Comparison of ENCODE assay signal across 8 cellular contexts in genomic region chr16:67537636-67538591, GRCh38. TPM values are rescaled to one million over a fixed set of nuclear protein-coding genes. Genes with fewer than 3 reads are reported as not detected.
A peak's percentile ranks its signal among the peaks of the same experiment; 100 is the strongest.
DNase-seq lines count a peak whose midpoint lies in the region; ATAC-seq and TF ChIP-seq lines count a peak whose summit lies in the region.

No MANE protein-coding gene starts in this region.

- H3K4me1 ChIP-seq in OCI-LY1 (ENCODE audit: insufficient read depth, low read length, severe bottlenecking): peaks cover 30% of the 10 kb centered on the region

- H3K79me2 ChIP-seq in OCI-LY1 (ENCODE audit: insufficient read depth, low read length): no peaks in the 10 kb centered on the region

- no peaks in the 10 kb centered on the region for H3K9me3 ChIP-seq in OCI-LY1 (ENCODE audit: low read length)

- H3K4me3 Mint-ChIP-seq in activated naive CD4-positive, alpha-beta T cell treated with anti-CD3 and anti-CD28 coated beads, Interleukin-2, amount 10 ng/mL, durations not matched to agents 7 days and 5 days: peak overlapping the region; percentile 76
- peak overlapping the region; percentile 77 for H3K4me3 Mint-ChIP-seq in progenitor cell of endocrine pancreas (ENCODE audit: low read depth)

- peaks cover 10% of the 10 kb centered on the region; the same call in 1 of the 2 replicates for H3K27me3 ChIP-seq in OCI-LY1 (ENCODE audit: insufficient read depth, low read length)

- no peaks in the 10 kb centered on the region for H4K20me1 ChIP-seq in OCI-LY1 (ENCODE audit: insufficient read depth, low read length)

- CTCF ChIA-PET in activated naive CD4-positive, alpha-beta T cell treated with anti-CD3 and anti-CD28 coated beads, Interleukin-2, amount 10 ng/mL, durations not matched to agents 7 days and 5 days (lab: Charles Lee): interaction anchor here (0.8 to 3.9 kb wide), 6 partner anchors 9 to 503 kb away, joined by 3 to 51 read pairs (median 8); partner anchors contain the start of gene CARMIL2

- peak overlapping the region; percentile 62 for H3K9ac ChIP-seq in OCI-LY1 (ENCODE audit: low read length)

- ATAC-seq in GM18909 (IDR thresholded peaks at IDR 0.05; ENCODE audit: poor library complexity, unreplicated experiment) (peak; percentile 48), HG02973 (IDR thresholded peaks at IDR 0.05; ENCODE audit: unreplicated experiment) (no peak), GM19328 (IDR thresholded peaks at IDR 0.05; ENCODE audit: unreplicated experiment) (no peak)

- peak overlapping the region; percentile 89 for H3K4me2 ChIP-seq in OCI-LY1 (ENCODE audit: low read length)

- H3K36me3 Mint-ChIP-seq in activated naive CD4-positive, alpha-beta T cell treated with anti-CD3 and anti-CD28 coated beads, Interleukin-2, amount 10 ng/mL, durations not matched to agents 7 days and 5 days: peaks cover 30% of the 10 kb centered on the region
- H3K36me3 Mint-ChIP-seq in progenitor cell of endocrine pancreas (ENCODE audit: insufficient read depth): peaks cover 10% of the 10 kb centered on the region

- H2AFZ ChIP-seq in OCI-LY1 (ENCODE audit: low read length): no peak overlapping the region

- TF ChIP-seq CTCF in OCI-LY1 (IDR thresholded peaks at IDR 0.05; ENCODE audit: low read length) (no peak), progenitor cell of endocrine pancreas (IDR thresholded peaks at IDR 0.05; ENCODE audit: unreplicated experiment) (no peak)

- intact Hi-C loops in cardiac septum (cut with DNase I): no loop called here

- no peak overlapping the region for H3K27ac Mint-ChIP-seq in activated naive CD4-positive, alpha-beta T cell treated with anti-CD3 and anti-CD28 coated beads, Interleukin-2, amount 10 ng/mL, durations not matched to agents 7 days and 5 days
- H3K27ac Mint-ChIP-seq in progenitor cell of endocrine pancreas: no peak overlapping the region

- peaks cover 37% of the 10 kb centered on the region for H3K4me1 Mint-ChIP-seq in activated naive CD4-positive, alpha-beta T cell treated with anti-CD3 and anti-CD28 coated beads, Interleukin-2, amount 10 ng/mL, durations not matched to agents 7 days and 5 days
- H3K4me1 Mint-ChIP-seq in progenitor cell of endocrine pancreas (ENCODE audit: low read depth): peaks cover 7% of the 10 kb centered on the region

- DNase-seq in activated naive CD4-positive, alpha-beta T cell treated with anti-CD3 and anti-CD28 coated beads, Interleukin-2, amount 10 ng/mL, durations not matched to agents 7 days and 5 days: peak; percentile 81
- DNase-seq in cardiac septum (ENCODE audit: low spot score): peak; percentile 84
- DNase-seq in progenitor cell of endocrine pancreas (ENCODE audit: low spot score, unreplicated experiment): no peak
- no peak for DNase-seq in NCI-H2196 treated with DMSO at 0.1 percent for 48 hours (lab: John Stamatoyannopoulos, UW; ENCODE audit: unreplicated experiment)

- peaks cover 59% of the 10 kb centered on the region for H3K27me3 Mint-ChIP-seq in activated naive CD4-positive, alpha-beta T cell treated with anti-CD3 and anti-CD28 coated beads, Interleukin-2, amount 10 ng/mL, durations not matched to agents 7 days and 5 days
- peaks cover 18% of the 10 kb centered on the region for H3K27me3 Mint-ChIP-seq in progenitor cell of endocrine pancreas

- no peaks in the 10 kb centered on the region for H3F3A ChIP-seq in OCI-LY1 (ENCODE audit: insufficient read depth, low read length)

- no peaks in the 10 kb centered on the region for H3K9me2 ChIP-seq in OCI-LY1 (ENCODE audit: low read depth, low read length)

- H3K36me3 ChIP-seq in OCI-LY1 (ENCODE audit: insufficient read depth, low read length): no peaks in the 10 kb centered on the region; the same call in 1 of the 2 replicates

- H3K27ac ChIP-seq in OCI-LY1 (ENCODE audit: low read depth, low read length, poor library complexity, severe bottlenecking): no peak overlapping the region

- peak overlapping the region; percentile 66 for H3K4me3 ChIP-seq in OCI-LY1 (ENCODE audit: low read depth, low read length, poor library complexity, severe bottlenecking)

- no peaks in the 10 kb centered on the region for H3K9me3 Mint-ChIP-seq in activated naive CD4-positive, alpha-beta T cell treated with anti-CD3 and anti-CD28 coated beads, Interleukin-2, amount 10 ng/mL, durations not matched to agents 7 days and 5 days
- no peaks in the 10 kb centered on the region for H3K9me3 Mint-ChIP-seq in progenitor cell of endocrine pancreas (ENCODE audit: low read depth)

RNA-seq across cellular contexts. Expression of gene RIPOR1, which starts 9.3 kb away (rescaled TPM):
- total RNA-seq in cardiac septum (102 TPM), progenitor cell of endocrine pancreas (72.7 and 78.8 TPM in 2 replicates)

RNA-seq across cellular contexts. Expression of gene CTCF, which starts 24.4 kb away (rescaled TPM):
- total RNA-seq in cardiac septum (25.6 TPM), progenitor cell of endocrine pancreas (67.8 and 69.8 TPM in 2 replicates)

RNA-seq across cellular contexts. Expression of gene AGRP, which starts 54.6 kb away (rescaled TPM):
- not detected for total RNA-seq in cardiac septum
- total RNA-seq in progenitor cell of endocrine pancreas: not detected in 2 replicates

RNA-seq across cellular contexts. Expression of gene ATP6V0D1, which starts 57.0 kb away (rescaled TPM):
- 58.8 TPM for total RNA-seq in cardiac septum
- total RNA-seq in progenitor cell of endocrine pancreas: 65.3 and 67.5 TPM in 2 replicates

Comparison
In these comparisons a context has a peak if more than half of its experiments do, and no peak if none do; other contexts are left out.
1. DNase-seq: peak in activated naive CD4-positive, alpha-beta T cell treated with anti-CD3 and anti-CD28 coated beads, Interleukin-2, amount 10 ng/mL, durations not matched to agents 7 days and 5 days (single experiment) and cardiac septum (single experiment); none in progenitor cell of endocrine pancreas (single experiment) and NCI-H2196 treated with DMSO at 0.1 percent for 48 hours (single experiment).